In the genomic region with DNA sequence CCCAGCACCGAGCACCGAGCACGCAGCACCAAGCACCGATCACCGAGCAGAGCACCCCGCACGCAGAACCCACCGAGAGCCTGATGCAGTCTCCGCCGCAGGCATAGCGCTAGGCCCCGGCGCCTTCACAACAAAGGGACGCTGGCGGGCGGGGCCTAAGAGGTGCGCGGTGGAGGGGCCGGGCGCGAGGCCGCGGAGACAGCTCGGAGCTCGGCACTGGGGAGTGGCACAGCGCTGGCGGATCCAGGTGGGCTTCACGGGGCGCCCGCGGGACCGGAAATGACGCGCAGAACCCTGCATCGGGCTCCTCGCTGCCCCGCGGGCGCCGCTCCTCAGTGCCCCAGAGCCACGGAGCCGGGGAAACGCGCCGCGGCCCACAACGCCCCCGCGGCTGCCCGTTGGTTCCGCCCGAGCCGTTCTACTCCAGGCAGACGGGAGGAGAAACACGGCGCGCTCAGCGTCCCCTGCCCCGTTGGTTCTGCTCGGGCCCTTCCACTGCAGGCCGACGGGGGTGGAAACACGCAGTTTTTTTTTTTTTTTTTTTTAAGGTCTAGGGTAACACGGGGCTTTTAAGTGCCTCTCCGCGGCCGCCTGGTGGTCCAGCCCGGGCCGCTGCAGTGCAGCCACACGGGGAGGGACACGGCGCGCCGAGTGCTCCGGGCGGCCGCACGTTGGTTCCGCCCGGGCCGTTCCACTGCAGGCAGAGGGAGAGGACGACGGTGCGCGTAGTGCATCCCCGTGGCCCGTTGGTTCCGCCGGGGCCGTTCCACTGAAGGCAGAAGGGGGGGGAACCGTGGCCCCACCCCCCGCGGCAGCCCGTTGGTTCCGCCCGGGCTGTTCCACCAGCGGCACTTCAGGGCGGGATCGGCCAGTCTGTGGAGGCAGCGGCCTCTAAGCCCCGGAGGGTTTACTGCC, we compare ENCODE assay signal across 8 cellular contexts. TPM values are rescaled to one million over a fixed set of nuclear protein-coding genes. Genes with fewer than 3 reads are reported as not detected.
DNase-seq lines count a peak whose midpoint lies in the region; ATAC-seq lines count a peak whose summit lies in the region.
"Not testable (repeated sequence)": the region's sequence is repeated elsewhere in the genome, so short reads cannot be mapped to it uniquely, and the experiment has no call there.

No MANE protein-coding gene starts in this region.

- H3K27me3 ChIP-seq in mucosa of rectum (ENCODE audit: control insufficient read depth in 2 of 2, insufficient read depth in 2 of 2, low read length in 2 of 2), result not testable (repeated sequence)

- H3K4me1 Mint-ChIP-seq in activated T-helper 1 cell treated with anti-CD3 and anti-CD28 coated beads, Interleukin-12 subunit alpha, Interleukin-12 subunit beta, Interleukin-2, Interleukin-4 antibody, amounts not matched to agents 30 ng/mL and 10 ng/mL and 1 ng/mL, durations not matched to agents 14 hours and 24 hours and 36 hours (ENCODE audit: low read depth), result not testable (repeated sequence)

- intact Hi-C loops in activated T-helper 1 cell treated with anti-CD3 and anti-CD28 coated beads, Interleukin-12 subunit alpha, Interleukin-12 subunit beta, Interleukin-2, Interleukin-4 antibody, amounts not matched to agents 30 ng/mL and 10 ng/mL and 1 ng/mL, durations not matched to agents 14 hours and 24 hours and 36 hours (cut with micrococcal nuclease), result loop anchor here (5.0 kb wide), 1 partner anchor 54 kb away; the partner anchor contains the start of gene SLC35E2B

- peak overlapping the region; percentile 77 to 83 for H3K27ac ChIP-seq in mucosa of rectum (ENCODE audit: low read depth in 2 of 2, low read length in 2 of 2)

- H3K27ac Mint-ChIP-seq in activated T-helper 1 cell treated with anti-CD3 and anti-CD28 coated beads, Interleukin-12 subunit alpha, Interleukin-12 subunit beta, Interleukin-2, Interleukin-4 antibody, amounts not matched to agents 30 ng/mL and 10 ng/mL and 1 ng/mL, durations not matched to agents 14 hours and 24 hours and 36 hours, result peak overlapping the region; percentile 55

- H3K4me3 Mint-ChIP-seq in activated T-helper 1 cell treated with anti-CD3 and anti-CD28 coated beads, Interleukin-12 subunit alpha, Interleukin-12 subunit beta, Interleukin-2, Interleukin-4 antibody, amounts not matched to agents 30 ng/mL and 10 ng/mL and 1 ng/mL, durations not matched to agents 14 hours and 24 hours and 36 hours, result peak overlapping the region; percentile 11

- H3K36me3 ChIP-seq in mucosa of rectum (ENCODE audit: control insufficient read depth in 2 of 2, insufficient read depth in 2 of 2, low read length in 2 of 2), result not testable (repeated sequence)

- peak overlapping the region in 1 of 2 donors; percentile 48 for H3K9ac ChIP-seq in mucosa of rectum (ENCODE audit: low read depth in 1 of 2, low read length in 2 of 2)

- not testable (repeated sequence) for H3K9me3 ChIP-seq in mucosa of rectum (ENCODE audit: control insufficient read depth in 2 of 2, low read length in 2 of 2)

- not testable (repeated sequence) for H3K9me3 Mint-ChIP-seq in activated T-helper 1 cell treated with anti-CD3 and anti-CD28 coated beads, Interleukin-12 subunit alpha, Interleukin-12 subunit beta, Interleukin-2, Interleukin-4 antibody, amounts not matched to agents 30 ng/mL and 10 ng/mL and 1 ng/mL, durations not matched to agents 14 hours and 24 hours and 36 hours

- peak overlapping the region; percentile 7 to 35 for H3K4me3 ChIP-seq in mucosa of rectum (ENCODE audit: low read length in 2 of 2)

- H3K27me3 Mint-ChIP-seq in activated T-helper 1 cell treated with anti-CD3 and anti-CD28 coated beads, Interleukin-12 subunit alpha, Interleukin-12 subunit beta, Interleukin-2, Interleukin-4 antibody, amounts not matched to agents 30 ng/mL and 10 ng/mL and 1 ng/mL, durations not matched to agents 14 hours and 24 hours and 36 hours (ENCODE audit: insufficient read depth), result not testable (repeated sequence)

- not testable (repeated sequence) for H3K4me1 ChIP-seq in mucosa of rectum (ENCODE audit: control insufficient read depth in 2 of 2, insufficient read depth in 2 of 2, low read length in 2 of 2)

- ATAC-seq in GM21529 (IDR thresholded peaks at IDR 0.05; ENCODE audit: unreplicated experiment) (peak; percentile 58), esophagus mucosa (peak; percentile 96)

- DNase-seq in COR-L47 (lab: John Stamatoyannopoulos, UW) (peak; percentile 70), HT1080 (ENCODE audit: low read depth) (peak; percentile 42), RKO (ENCODE audit: low spot score) (peak; percentile 72)
- peak; percentile 84 for DNase-seq in activated T-helper 1 cell treated with anti-CD3 and anti-CD28 coated beads, Interleukin-12 subunit alpha, Interleukin-12 subunit beta, Interleukin-2, Interleukin-4 antibody, amounts not matched to agents 30 ng/mL and 10 ng/mL and 1 ng/mL, durations not matched to agents 14 hours and 24 hours and 36 hours (ENCODE audit: low spot score)
- peak; percentile 48 to 86 for DNase-seq in stimulated activated CD8-positive, alpha-beta memory T cell treated with anti-CD3 and anti-CD28 coated beads, Interleukin-15, amount 100 ng/mL, for 48 hours (ENCODE audit: low read depth in 2 of 2)

- H3K36me3 Mint-ChIP-seq in activated T-helper 1 cell treated with anti-CD3 and anti-CD28 coated beads, Interleukin-12 subunit alpha, Interleukin-12 subunit beta, Interleukin-2, Interleukin-4 antibody, amounts not matched to agents 30 ng/mL and 10 ng/mL and 1 ng/mL, durations not matched to agents 14 hours and 24 hours and 36 hours (ENCODE audit: low read depth), result not testable (repeated sequence)

RNA-seq across cellular contexts. Expression of gene CDK11A, which starts 21.8 kb away (rescaled TPM):
- 11.8 and 13.4 TPM in 2 replicates for total RNA-seq in HT1080 (2014; rRNA removed; shearing (Covaris generic))
- polyA plus RNA-seq in HT1080 (2015; cell fraction: cytosol; rRNA removed), result 4.7 and 5.4 TPM in 2 replicates
- polyA plus RNA-seq in HT1080 (2015; cell fraction: nucleus; rRNA removed), result 54.3 and 60.9 TPM in 2 replicates
- 74.4 and 81.7 TPM in 2 replicates for total RNA-seq in activated T-helper 1 cell treated with anti-CD3 and anti-CD28 coated beads, Interleukin-12 subunit alpha, Interleukin-12 subunit beta, Interleukin-2, Interleukin-4 antibody, amounts not matched to agents 30 ng/mL and 10 ng/mL and 1 ng/mL, durations not matched to agents 14 hours and 24 hours and 36 hours
- total RNA-seq in esophagus mucosa, result 15.7 TPM

RNA-seq across cellular contexts. Expression of gene NADK, which starts 32.4 kb away (rescaled TPM):
- 44.7 and 58.5 TPM in 2 replicates for total RNA-seq in HT1080 (2014; rRNA removed; shearing (Covaris generic))
- 34.2 and 34.7 TPM in 2 replicates for polyA plus RNA-seq in HT1080 (2015; cell fraction: cytosol; rRNA removed)
- polyA plus RNA-seq in HT1080 (2015; cell fraction: nucleus; rRNA removed), result 60.4 and 63.3 TPM in 2 replicates
- total RNA-seq in activated T-helper 1 cell treated with anti-CD3 and anti-CD28 coated beads, Interleukin-12 subunit alpha, Interleukin-12 subunit beta, Interleukin-2, Interleukin-4 antibody, amounts not matched to agents 30 ng/mL and 10 ng/mL and 1 ng/mL, durations not matched to agents 14 hours and 24 hours and 36 hours, result 95.5 and 96.8 TPM in 2 replicates
- total RNA-seq in esophagus mucosa, result 31.8 TPM

RNA-seq across cellular contexts. Expression of gene SLC35E2B, which starts 53.3 kb away (rescaled TPM):
- 13.7 and 18.1 TPM in 2 replicates for total RNA-seq in HT1080 (2014; rRNA removed; shearing (Covaris generic))
- polyA plus RNA-seq in HT1080 (2015; cell fraction: cytosol; rRNA removed), result 22.8 and 27.3 TPM in 2 replicates
- polyA plus RNA-seq in HT1080 (2015; cell fraction: nucleus; rRNA removed), result 48.1 and 63.5 TPM in 2 replicates
- total RNA-seq in activated T-helper 1 cell treated with anti-CD3 and anti-CD28 coated beads, Interleukin-12 subunit alpha, Interleukin-12 subunit beta, Interleukin-2, Interleukin-4 antibody, amounts not matched to agents 30 ng/mL and 10 ng/mL and 1 ng/mL, durations not matched to agents 14 hours and 24 hours and 36 hours, result 40.8 and 41.1 TPM in 2 replicates
- 17.4 TPM for total RNA-seq in esophagus mucosa

Comparison
In these comparisons a context has a peak if more than half of its experiments do, and no peak if none do; other contexts are left out.
1. Peak in every context shown above with its lines: DNase-seq, ATAC-seq, H3K4me3 ChIP-seq and H3K27ac ChIP-seq.